Comparison of ENCODE assay signal across 8 cellular contexts in the genomic region with DNA sequence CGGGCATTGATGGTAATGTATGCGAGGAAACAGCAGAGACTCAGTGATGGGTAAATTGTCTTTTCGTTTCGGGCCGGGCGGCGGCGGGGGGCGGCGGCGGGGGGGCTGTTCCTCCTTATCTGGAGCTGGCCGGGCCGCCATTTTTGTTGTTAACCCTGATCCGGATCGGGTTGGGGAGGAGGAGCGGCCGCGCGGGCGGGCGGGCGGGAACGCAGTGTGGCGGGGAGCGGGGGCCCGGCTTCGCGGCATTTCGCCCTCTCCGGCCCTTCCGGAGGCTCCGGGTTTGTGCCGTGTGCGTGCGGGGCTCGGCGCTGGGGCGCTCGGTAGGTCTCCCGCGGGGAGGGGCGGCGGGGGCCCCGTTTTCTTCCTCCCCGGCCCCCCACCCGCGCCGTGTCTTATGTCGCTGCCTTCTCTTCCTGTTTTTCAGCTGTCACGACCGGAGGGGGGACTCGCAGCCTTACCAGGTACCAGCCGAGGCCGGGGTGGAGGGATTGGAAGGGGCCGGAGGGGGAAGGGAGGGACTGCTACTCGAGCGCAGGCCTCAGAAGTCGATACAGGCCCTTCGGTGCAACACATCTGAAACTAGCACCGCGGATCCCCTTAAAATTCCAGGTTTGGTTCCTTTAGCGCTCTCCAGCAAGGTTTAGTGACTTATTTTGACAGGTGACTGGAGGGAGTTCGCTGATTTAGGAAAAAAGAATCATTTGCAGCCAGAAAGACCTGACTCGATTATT. TPM values are rescaled to one million over a fixed set of nuclear protein-coding genes. Genes with fewer than 3 reads are reported as not detected.
A peak's percentile ranks its signal among the peaks of the same experiment; 100 is the strongest.
DNase-seq lines count a peak whose midpoint lies in the region; ATAC-seq lines count a peak whose summit lies in the region.

No MANE protein-coding gene starts in this region.

- H3K9me3 ChIP-seq in KOPT-K1 (ENCODE audit: insufficient read depth, low read length, poor library complexity, severe bottlenecking), result no peaks in the 10 kb centered on the region

- peak; percentile 18 for ATAC-seq in GM21423 (IDR thresholded peaks at IDR 0.05; ENCODE audit: unreplicated experiment)

- peak overlapping the region; percentile 99 for H3K27ac ChIP-seq in KOPT-K1 (ENCODE audit: low read depth, low read length, poor library complexity, severe bottlenecking)

- H3K36me3 ChIP-seq in KOPT-K1 (ENCODE audit: insufficient read depth, low read length), result peaks cover 41% of the 10 kb centered on the region

- DNase-seq in C1 segment of cervical spinal cord (lab: John Stamatoyannopoulos, UW), result peak in 12 of 14 donors; percentile 47 to 86 (median 70)
- peak; percentile 46 to 54 for DNase-seq in activated CD4-positive, alpha-beta T cell treated with anti-CD3 and anti-CD28 coated beads for 24 hours (ENCODE audit: low read depth in 2 of 2)
- peak; percentile 59 for DNase-seq in cerebellum (ENCODE audit: low spot score)
- DNase-seq in kidney tubule cell (ENCODE audit: low spot score), result peak; percentile 48
- DNase-seq in stimulated activated CD4-positive, alpha-beta T cell treated with anti-CD3 and anti-CD28 coated beads, Interleukin-15, amount 100 ng/mL, for 48 hours (ENCODE audit: low read depth in 2 of 2), result peak; percentile 53
- no peak for DNase-seq in NCI-H524 treated with DMSO at 0.1 percent for 48 hours (lab: John Stamatoyannopoulos, UW)

RNA-seq across cellular contexts. Expression of a gene that starts 0.8 kb away (rescaled TPM):
- total RNA-seq in cerebellum, result 130 TPM
